8 cellular contexts compared by ENCODE assay signal in genomic region chr2:86105252-86105968, GRCh38. TPM values are rescaled to one million over a fixed set of nuclear protein-coding genes. Genes with fewer than 3 reads are reported as not detected.
A peak's percentile ranks its signal among the peaks of the same experiment; 100 is the strongest.
DNase-seq lines count a peak whose midpoint lies in the region; ATAC-seq, FAIRE-seq and TF ChIP-seq lines count a peak whose summit lies in the region.

TSS of gene POLR1A (minus strand) at chr2:86105886. CDS start at chr2:86105776, 110 bp downstream.

- peaks cover 96% of the 10 kb centered on the region for H3K79me2 ChIP-seq in mammary epithelial cell (ENCODE audit: insufficient read depth, low read length)

- DNase-seq in NCI-H2196 (lab: John Stamatoyannopoulos, UW; ENCODE audit: unreplicated experiment) (peak; percentile 81), WERI-Rb-1 (peak; percentile 89), mammary epithelial cell (peak; percentile 90), iPS-NIHi11 (ENCODE audit: low spot score) (peak; percentile 82), small intestine (peak; percentile 96)

- peak within 1 kb of the TSS; percentile 93 for H3K9ac ChIP-seq in mammary epithelial cell (ENCODE audit: insufficient read depth, low read length)

- peaks cover 60% of the 10 kb centered on the region for H3K36me3 ChIP-seq in WERI-Rb-1
- H3K36me3 ChIP-seq in mammary epithelial cell (ENCODE audit: insufficient read depth, low read length): peaks cover 14% of the 10 kb centered on the region
- H3K36me3 ChIP-seq in small intestine (ENCODE audit: control insufficient read depth in 2 of 2, insufficient read depth in 2 of 2, low read length in 2 of 2): peaks cover 0 to under 1% of the 10 kb centered on the region in 2 donors

- BruUV-seq in mammary epithelial cell (replicated peaks; lab: Mats Ljungman, UMichigan): no TSS peak

- intact Hi-C loops in mammary epithelial cell (cut with micrococcal nuclease): no loop called here

- peak within 1 kb of the TSS; percentile 91 for H3K4me2 ChIP-seq in mammary epithelial cell (ENCODE audit: insufficient read depth, low read depth, low read length)

- in situ Hi-C loops in mammary epithelial cell (cut with MboI; ENCODE audit: low sequenced_read_pairs in 2 of 2): no loop called here

- no peaks in the 10 kb centered on the region for H4K20me1 ChIP-seq in mammary epithelial cell (ENCODE audit: insufficient read depth, low read length)

- H3K4me3 ChIP-seq in WERI-Rb-1 (ENCODE audit: low read depth, low read length) (peak within 1 kb of the TSS; percentile 98), mammary epithelial cell (replicated peaks in 1 of 3; ENCODE audit: insufficient read depth in 1 of 3, low read depth in 2 of 3, low read length in 3 of 3) (peak within 1 kb of the TSS; percentile 78 to 90 (median 88)), small intestine (ENCODE audit: low read depth in 1 of 2, low read length in 2 of 2) (peak within 1 kb of the TSS; percentile 66 to 94)

- CTCF ChIA-PET in mammary epithelial cell (lab: Charles Lee; ENCODE audit: low non-redundant PET): interaction anchor here (0.7 kb wide), 1 partner anchor 601 kb away, joined by 3 read pairs; no protein-coding TSS in a partner anchor

- ATAC-seq in GM18867 (IDR thresholded peaks at IDR 0.05; ENCODE audit: unreplicated experiment): peak; percentile 71
- ATAC-seq in HG03135 (IDR thresholded peaks at IDR 0.05; ENCODE audit: unreplicated experiment): peak; percentile 75

- H2AFZ ChIP-seq in mammary epithelial cell (ENCODE audit: low read depth, low read length): peak within 1 kb of the TSS; percentile 92

- TF ChIP-seq CTCF in WERI-Rb-1 (IDR thresholded peaks at IDR 0.05; ENCODE audit: low read depth, low read length): no peak
- peak in 1 of 2 donors; percentile 6 for TF ChIP-seq CTCF in mammary epithelial cell (conservative IDR thresholded peaks at IDR 0.05 in 1 of 2, IDR thresholded peaks at IDR 0.05 in 1 of 2; ENCODE audit: extremely low read depth in 1 of 2, insufficient read depth in 1 of 2, low read depth in 1 of 2, low read length in 2 of 2)

- H3K4me1 ChIP-seq in mammary epithelial cell (ENCODE audit: insufficient read depth, low read length): peaks cover 25% of the 10 kb centered on the region
- peaks cover 0 to 6% of the 10 kb centered on the region in 2 donors for H3K4me1 ChIP-seq in small intestine (ENCODE audit: control insufficient read depth in 2 of 2, insufficient read depth in 1 of 2, low read depth in 1 of 2, low read length in 1 of 2)

- 1% methylated on average over 33 of the region's 38 CpGs for WGBS in mammary epithelial cell (ENCODE audit: low coverage, missing lambda C conversion rate)
- WGBS in small intestine, 3 donors: 0% methylated on average over 38 of the region's 38 CpGs

- H3K9me3 ChIP-seq in WERI-Rb-1 (ENCODE audit: severe bottlenecking): no peaks in the 10 kb centered on the region
- H3K9me3 ChIP-seq in mammary epithelial cell (replicated peaks; ENCODE audit: insufficient read depth, low read length): no peaks in the 10 kb centered on the region
- no peaks in the 10 kb centered on the region for H3K9me3 ChIP-seq in small intestine (ENCODE audit: control insufficient read depth, low read depth)

- dilution Hi-C loops in mammary epithelial cell (cut with HindIII; ENCODE audit: low sequenced_read_pairs): no loop called here

- peak within 1 kb of the TSS; percentile 95 for H3K27ac ChIP-seq in WERI-Rb-1
- peak within 1 kb of the TSS; percentile 87 for H3K27ac ChIP-seq in mammary epithelial cell (ENCODE audit: insufficient read depth, low read depth, low read length)
- peak within 1 kb of the TSS; percentile 42 to 84 for H3K27ac ChIP-seq in small intestine (ENCODE audit: low read depth in 1 of 2, low read length in 1 of 2)

- H3K27me3 ChIP-seq in WERI-Rb-1 (ENCODE audit: insufficient read depth, low read depth, severe bottlenecking) (no peaks in the 10 kb centered on the region), mammary epithelial cell (ENCODE audit: insufficient read depth, low read length) (no peaks in the 10 kb centered on the region), small intestine (ENCODE audit: control insufficient read depth in 2 of 2, insufficient read depth in 2 of 2, low read length in 2 of 2) (no peaks in the 10 kb centered on the region)

- FAIRE-seq in A204.1 (lab: Jason Lieb, UNC) (peak; percentile 84), small intestine (lab: Jason Lieb, UNC) (no peak)

RNA-seq across cellular contexts. Expression of gene POLR1A, which starts in this region (rescaled TPM):
- 10 to 100 TPM; 35.7 to 49.4 TPM for total RNA-seq in mammary epithelial cell
- 12.0 TPM for polyA plus RNA-seq in mammary epithelial cell
- 46.3 TPM for polyA minus RNA-seq in mammary epithelial cell
- 1 to 10 TPM; 1.4 to 8.3 (median 2.5) TPM for polyA plus RNA-seq in small intestine

Comparison
In these comparisons a context has a peak if more than half of its experiments do, and no peak if none do; other contexts are left out.
1. Peak in every context shown above with its lines: DNase-seq, ATAC-seq, H3K4me3 ChIP-seq and H3K27ac ChIP-seq.